8 cellular contexts compared by ENCODE assay signal in the genomic region with DNA sequence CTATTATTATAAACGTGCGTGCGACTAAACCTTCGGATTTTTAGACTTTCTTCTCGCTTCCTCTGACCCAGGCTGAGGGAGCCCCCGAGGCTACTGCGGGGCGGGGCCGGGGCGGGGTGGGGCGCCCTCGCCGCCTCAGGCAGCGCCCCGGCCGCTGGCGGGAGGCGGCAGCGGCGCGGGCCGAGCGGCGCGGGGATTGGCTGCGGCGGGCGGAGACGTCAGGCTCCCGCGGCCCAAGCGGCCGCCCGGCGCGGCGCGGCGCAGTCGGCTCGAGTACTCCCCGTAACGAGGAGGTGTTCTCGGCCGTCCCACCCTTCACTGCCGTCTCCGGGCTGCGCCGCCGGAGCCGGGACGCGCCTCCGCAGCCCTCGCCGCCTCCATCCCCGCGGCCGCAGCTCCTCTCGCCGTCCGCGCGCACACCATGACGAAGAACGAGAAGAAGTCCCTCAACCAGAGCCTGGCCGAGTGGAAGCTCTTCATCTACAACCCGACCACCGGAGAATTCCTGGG. TPM values are rescaled to one million over a fixed set of nuclear protein-coding genes. Genes with fewer than 3 reads are reported as not detected.
DNase-seq lines count a peak whose midpoint lies in the region; ATAC-seq and TF ChIP-seq lines count a peak whose summit lies in the region.

A gene (plus strand): TSS at position 263 of the 510 bp plus-strand sequence. CDS start 159 bp downstream, at position 422.

- peak; percentile 7 for TF ChIP-seq CTCF in liver (IDR thresholded peaks at IDR 0.05; ENCODE audit: low read depth, low read length, missing input control)

- H3K9me3 ChIP-seq in liver (ENCODE audit: control insufficient read depth in 4 of 4, low read length in 3 of 4), result no peaks in the 10 kb centered on the region

- H3K36me3 ChIP-seq in liver (ENCODE audit: control insufficient read depth in 4 of 4, insufficient read depth in 3 of 4, low read depth in 1 of 4, low read length in 3 of 4), result no peaks in the 10 kb centered on the region

- peaks cover 2 to 20% (median 13%) of the 10 kb centered on the region in 4 donors for H3K4me1 ChIP-seq in liver (ENCODE audit: control insufficient read depth in 4 of 4, insufficient read depth in 4 of 4, low read length in 3 of 4)

- peak; percentile 72 for ATAC-seq in GM19043 (IDR thresholded peaks at IDR 0.05; ENCODE audit: low read depth, unreplicated experiment)
- peak; percentile 74 for ATAC-seq in HG03342 (IDR thresholded peaks at IDR 0.05; ENCODE audit: unreplicated experiment)

- TF ChIP-seq RAD21 in liver (IDR thresholded peaks at IDR 0.05), result no peak

- WGBS in liver, result under 1% methylated on average over 69 of the region's 69 CpGs

- H3K27me3 ChIP-seq in liver (ENCODE audit: control insufficient read depth in 4 of 4, insufficient read depth in 4 of 4, low read length in 3 of 4), result no peaks in the 10 kb centered on the region

- peak within 1 kb of the TSS; percentile 38 to 89 for H3K9ac ChIP-seq in liver (ENCODE audit: low read depth in 1 of 2, low read length in 2 of 2)

- DNase-seq in Ammon's horn (ENCODE audit: low spot score) (peak; percentile 87), NCI-H510A treated with DMSO at 0.1 percent for 48 hours (lab: John Stamatoyannopoulos, UW) (peak; percentile 59), dermis blood vessel endothelial cell (peak; percentile 85)
- peak; percentile 78 for DNase-seq in activated CD4-positive, alpha-beta T cell treated with anti-CD3 and anti-CD28 coated beads, Interleukin-2, amount 50 U/mL, for 1 hour
- peak; percentile 82 for DNase-seq in stimulated activated CD4-positive, alpha-beta T cell treated with anti-CD3 and anti-CD28 coated beads, Interleukin-4, amount 100 ng/mL, for 1 hour

- H3K4me3 ChIP-seq in liver (ENCODE audit: low read depth in 1 of 3, low read length in 3 of 3), result peak within 1 kb of the TSS; percentile 53 to 63 (median 54)

- H3K27ac ChIP-seq in liver (ENCODE audit: low read depth in 1 of 2, low read length in 2 of 2), result peak within 1 kb of the TSS; percentile 75 to 96

TF ChIP-seq in liver, 16 proteins besides CTCF, POLR2A, EP300 and RAD21:
- TF ChIP-seq JUND (IDR thresholded peaks at IDR 0.05), result no peak
- no peak for TF ChIP-seq HNF4A (conservative IDR thresholded peaks at IDR 0.05)
- TF ChIP-seq, protein P1, sequence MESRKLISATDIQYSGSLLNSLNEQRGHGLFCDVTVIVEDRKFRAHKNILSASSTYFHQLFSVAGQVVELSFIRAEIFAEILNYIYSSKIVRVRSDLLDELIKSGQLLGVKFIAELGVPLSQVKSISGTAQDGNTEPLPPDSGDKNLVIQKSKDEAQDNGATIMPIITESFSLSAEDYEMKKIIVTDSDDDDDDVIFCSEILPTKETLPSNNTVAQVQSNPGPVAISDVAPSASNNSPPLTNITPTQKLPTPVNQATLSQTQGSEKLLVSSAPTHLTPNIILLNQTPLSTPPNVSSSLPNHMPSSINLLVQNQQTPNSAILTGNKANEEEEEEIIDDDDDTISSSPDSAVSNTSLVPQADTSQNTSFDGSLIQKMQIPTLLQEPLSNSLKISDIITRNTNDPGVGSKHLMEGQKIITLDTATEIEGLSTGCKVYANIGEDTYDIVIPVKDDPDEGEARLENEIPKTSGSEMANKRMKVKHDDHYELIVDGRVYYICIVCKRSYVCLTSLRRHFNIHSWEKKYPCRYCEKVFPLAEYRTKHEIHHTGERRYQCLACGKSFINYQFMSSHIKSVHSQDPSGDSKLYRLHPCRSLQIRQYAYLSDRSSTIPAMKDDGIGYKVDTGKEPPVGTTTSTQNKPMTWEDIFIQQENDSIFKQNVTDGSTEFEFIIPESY (IDR thresholded peaks at IDR 0.05), result no peak
- TF ChIP-seq, protein P2, sequence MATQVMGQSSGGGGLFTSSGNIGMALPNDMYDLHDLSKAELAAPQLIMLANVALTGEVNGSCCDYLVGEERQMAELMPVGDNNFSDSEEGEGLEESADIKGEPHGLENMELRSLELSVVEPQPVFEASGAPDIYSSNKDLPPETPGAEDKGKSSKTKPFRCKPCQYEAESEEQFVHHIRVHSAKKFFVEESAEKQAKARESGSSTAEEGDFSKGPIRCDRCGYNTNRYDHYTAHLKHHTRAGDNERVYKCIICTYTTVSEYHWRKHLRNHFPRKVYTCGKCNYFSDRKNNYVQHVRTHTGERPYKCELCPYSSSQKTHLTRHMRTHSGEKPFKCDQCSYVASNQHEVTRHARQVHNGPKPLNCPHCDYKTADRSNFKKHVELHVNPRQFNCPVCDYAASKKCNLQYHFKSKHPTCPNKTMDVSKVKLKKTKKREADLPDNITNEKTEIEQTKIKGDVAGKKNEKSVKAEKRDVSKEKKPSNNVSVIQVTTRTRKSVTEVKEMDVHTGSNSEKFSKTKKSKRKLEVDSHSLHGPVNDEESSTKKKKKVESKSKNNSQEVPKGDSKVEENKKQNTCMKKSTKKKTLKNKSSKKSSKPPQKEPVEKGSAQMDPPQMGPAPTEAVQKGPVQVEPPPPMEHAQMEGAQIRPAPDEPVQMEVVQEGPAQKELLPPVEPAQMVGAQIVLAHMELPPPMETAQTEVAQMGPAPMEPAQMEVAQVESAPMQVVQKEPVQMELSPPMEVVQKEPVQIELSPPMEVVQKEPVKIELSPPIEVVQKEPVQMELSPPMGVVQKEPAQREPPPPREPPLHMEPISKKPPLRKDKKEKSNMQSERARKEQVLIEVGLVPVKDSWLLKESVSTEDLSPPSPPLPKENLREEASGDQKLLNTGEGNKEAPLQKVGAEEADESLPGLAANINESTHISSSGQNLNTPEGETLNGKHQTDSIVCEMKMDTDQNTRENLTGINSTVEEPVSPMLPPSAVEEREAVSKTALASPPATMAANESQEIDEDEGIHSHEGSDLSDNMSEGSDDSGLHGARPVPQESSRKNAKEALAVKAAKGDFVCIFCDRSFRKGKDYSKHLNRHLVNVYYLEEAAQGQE (IDR thresholded peaks at IDR 0.05), result no peak
- TF ChIP-seq FOXA2 (IDR thresholded peaks at IDR 0.05), result no peak
- TF ChIP-seq FOXA1 (IDR thresholded peaks at IDR 0.05), result no peak
- TF ChIP-seq, protein P3, sequence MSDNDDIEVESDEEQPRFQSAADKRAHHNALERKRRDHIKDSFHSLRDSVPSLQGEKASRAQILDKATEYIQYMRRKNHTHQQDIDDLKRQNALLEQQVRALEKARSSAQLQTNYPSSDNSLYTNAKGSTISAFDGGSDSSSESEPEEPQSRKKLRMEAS (IDR thresholded peaks at IDR 0.05), result no peak
TF ChIP-seq in liver: peak in this region for 0.

RNA-seq across cellular contexts. Expression of the gene that starts here (rescaled TPM):
- total RNA-seq in dermis blood vessel endothelial cell (129 and 199 TPM in 2 replicates), liver (10 to 100 TPM in 1 of 2 donors, 1 to 10 TPM in 1; 7.4 to 30.2 TPM)
- polyA plus RNA-seq in liver, result 10 to 100 TPM in 1 of 2 donors, 1 to 10 TPM in 1; 6.8 to 15.1 TPM

Comparison
In these comparisons a context has a peak if more than half of its experiments do, and no peak if none do; other contexts are left out.
1. Peak in every context shown above with its lines: DNase-seq, ATAC-seq, H3K4me3 ChIP-seq and H3K27ac ChIP-seq.